Comparison of ENCODE assay signal across 12 cellular contexts in the genomic region with DNA sequence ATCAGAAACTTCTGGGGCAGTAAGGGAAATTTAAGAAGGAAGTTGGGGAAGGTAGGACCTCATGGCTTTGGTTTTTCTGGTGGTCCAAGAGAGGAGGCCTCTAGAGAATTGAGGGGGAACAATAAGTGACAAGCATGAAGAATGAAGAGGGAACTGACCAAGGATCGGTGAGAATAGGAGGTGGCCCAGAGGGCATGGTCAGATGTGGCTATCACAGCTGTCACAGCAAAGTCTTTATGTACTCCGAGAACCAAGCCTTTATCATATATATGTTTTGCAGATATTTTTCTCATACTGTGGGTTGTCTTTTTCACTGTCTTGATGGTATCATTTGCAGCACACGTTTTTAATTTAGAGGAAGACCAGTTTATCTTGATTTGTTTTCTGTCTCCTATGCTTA.
A peak's percentile ranks its signal among the peaks of the same experiment; 100 is the strongest.
DNase-seq lines count a peak whose midpoint lies in the region; ATAC-seq, FAIRE-seq and TF ChIP-seq lines count a peak whose summit lies in the region.
"Had no signal": no experiment of that assay in that cellular context is flagged by ENCODE, and none has a peak within 500 bp of the region (broad histone marks: within the 10 kb centered on the region; RNA-seq: fewer than 3 reads in every experiment).

No MANE protein-coding gene starts in this region.

- H3K4me1 Mint-ChIP-seq in activated naive CD8-positive, alpha-beta T cell treated with anti-CD3 and anti-CD28 coated beads, Interleukin-2, amount 10 ng/mL, durations not matched to agents 7 days and 5 days = peaks cover 74% of the 10 kb centered on the region
- peaks cover 61 to 80% of the 10 kb centered on the region in 2 donors for H3K4me1 Mint-ChIP-seq in natural killer cell treated with Interleukin-12 subunit alpha and Interleukin-12 subunit beta and Interleukin-15 and Interleukin-18, amount 100 ng/mL, for 72 hours (ENCODE audit: low read depth in 2 of 2)

- H3K27ac Mint-ChIP-seq in activated naive CD8-positive, alpha-beta T cell treated with anti-CD3 and anti-CD28 coated beads, Interleukin-2, amount 10 ng/mL, durations not matched to agents 7 days and 5 days = peak overlapping the region; percentile 99
- H3K27ac Mint-ChIP-seq in natural killer cell treated with Interleukin-12 subunit alpha and Interleukin-12 subunit beta and Interleukin-15 and Interleukin-18, amount 100 ng/mL, for 72 hours = peak overlapping the region; percentile 95 to 96

- H3K4me1 ChIP-seq in ACC112 (ENCODE audit: control insufficient read depth, insufficient read depth, low read length, unreplicated experiment) = peaks cover 37% of the 10 kb centered on the region

- no peak for ATAC-seq in activated naive CD8-positive, alpha-beta T cell treated with anti-CD3 and anti-CD28 coated beads, Interleukin-2, amount 10 ng/mL, durations not matched to agents 7 days and 5 days (ENCODE audit: low read depth)
- ATAC-seq in natural killer cell treated with Interleukin-12 subunit alpha and Interleukin-12 subunit beta and Interleukin-15 and Interleukin-18, amount 100 ng/mL, for 72 hours = no peak
- no peak for ATAC-seq in GM18511 (IDR thresholded peaks at IDR 0.05; ENCODE audit: unreplicated experiment)
- ATAC-seq in HG03521 (IDR thresholded peaks at IDR 0.05; ENCODE audit: unreplicated experiment) = no peak

- DNase-seq in GM12892 (ENCODE audit: insufficient read length) (no peak), medulla oblongata (ENCODE audit: extremely low spot score) (no peak)
- DNase-seq in activated naive CD8-positive, alpha-beta T cell treated with anti-CD3 and anti-CD28 coated beads, Interleukin-2, amount 10 ng/mL, durations not matched to agents 7 days and 5 days = no peak
- no peak for DNase-seq in natural killer cell treated with Interleukin-12 subunit alpha and Interleukin-12 subunit beta and Interleukin-15 and Interleukin-18, amount 100 ng/mL, for 72 hours (ENCODE audit: low spot score)
- DNase-seq in activated CD4-positive, CD25-positive, alpha-beta regulatory T cell treated with anti-CD3 and anti-CD28 coated beads, Interleukin-2, amount 50 U/mL, for 72 hours = no peak
- DNase-seq: activated CD4-positive, alpha-beta T cell treated with anti-CD3 and anti-CD28 coated beads, Interleukin-2, amount 50 U/mL, for 48 hours; brain microvascular endothelial cell; SJCRH30 had no signal

- no peak overlapping the region for H3K4me3 ChIP-seq in ACC112 (ENCODE audit: low read depth, low read length)
- H3K4me3 ChIP-seq: lung, SJCRH30 had no signal

- H3K27me3 Mint-ChIP-seq in activated naive CD8-positive, alpha-beta T cell treated with anti-CD3 and anti-CD28 coated beads, Interleukin-2, amount 10 ng/mL, durations not matched to agents 7 days and 5 days = no peaks in the 10 kb centered on the region
- no peaks in the 10 kb centered on the region for H3K27me3 Mint-ChIP-seq in natural killer cell treated with Interleukin-12 subunit alpha and Interleukin-12 subunit beta and Interleukin-15 and Interleukin-18, amount 100 ng/mL, for 72 hours

- TF ChIP-seq POLR2A in GM12892 (IDR thresholded peaks at IDR 0.05; ENCODE audit: low read depth, low read length) = no peak

- POLR2A ChIA-PET in activated naive CD8-positive, alpha-beta T cell treated with anti-CD3 and anti-CD28 coated beads, Interleukin-2, amount 10 ng/mL, durations not matched to agents 7 days and 5 days (lab: Charles Lee) = interaction anchor here (0.7 to 5.2 kb wide), 5 partner anchors 8 to 50 kb away, joined by 3 to 231 read pairs (median 4); no protein-coding TSS in a partner anchor

- peak overlapping the region; percentile 78; the same call in 1 of the 2 replicates for H3K27ac ChIP-seq in ACC112 (ENCODE audit: low read depth, low read length)
- H3K27ac ChIP-seq: brain microvascular endothelial cell, SJCRH30 had no signal

- peaks cover 82% of the 10 kb centered on the region for H3K79me2 ChIP-seq in ACC112 (ENCODE audit: control insufficient read depth, insufficient read depth, low read length, unreplicated experiment)

- peak; percentile 17 for FAIRE-seq in GM12892 (lab: Jason Lieb, UNC)

- peaks cover 47% of the 10 kb centered on the region for H3K36me3 Mint-ChIP-seq in activated naive CD8-positive, alpha-beta T cell treated with anti-CD3 and anti-CD28 coated beads, Interleukin-2, amount 10 ng/mL, durations not matched to agents 7 days and 5 days
- peaks cover 7% of the 10 kb centered on the region for H3K36me3 Mint-ChIP-seq in natural killer cell treated with Interleukin-12 subunit alpha and Interleukin-12 subunit beta and Interleukin-15 and Interleukin-18, amount 100 ng/mL, for 72 hours

- H2AFZ ChIP-seq in ACC112 (ENCODE audit: low read length, unreplicated experiment) = no peak overlapping the region

- no peaks in the 10 kb centered on the region for H3K27me3 ChIP-seq in ACC112 (ENCODE audit: insufficient read depth, low read length)
- H3K27me3 ChIP-seq: brain microvascular endothelial cell, SJCRH30 had no signal

- H3K9me3 Mint-ChIP-seq in activated naive CD8-positive, alpha-beta T cell treated with anti-CD3 and anti-CD28 coated beads, Interleukin-2, amount 10 ng/mL, durations not matched to agents 7 days and 5 days = no peaks in the 10 kb centered on the region
- no peaks in the 10 kb centered on the region for H3K9me3 Mint-ChIP-seq in natural killer cell treated with Interleukin-12 subunit alpha and Interleukin-12 subunit beta and Interleukin-15 and Interleukin-18, amount 100 ng/mL, for 72 hours

- peak overlapping the region; percentile 86 for H3K4me3 Mint-ChIP-seq in activated naive CD8-positive, alpha-beta T cell treated with anti-CD3 and anti-CD28 coated beads, Interleukin-2, amount 10 ng/mL, durations not matched to agents 7 days and 5 days
- peak overlapping the region; percentile 84 for H3K4me3 Mint-ChIP-seq in natural killer cell treated with Interleukin-12 subunit alpha and Interleukin-12 subunit beta and Interleukin-15 and Interleukin-18, amount 100 ng/mL, for 72 hours

- H3K36me3 ChIP-seq in ACC112 (ENCODE audit: insufficient read depth, low read length) = peaks cover 10% of the 10 kb centered on the region
- H3K36me3 ChIP-seq: brain microvascular endothelial cell had no signal
